In the genomic region with DNA sequence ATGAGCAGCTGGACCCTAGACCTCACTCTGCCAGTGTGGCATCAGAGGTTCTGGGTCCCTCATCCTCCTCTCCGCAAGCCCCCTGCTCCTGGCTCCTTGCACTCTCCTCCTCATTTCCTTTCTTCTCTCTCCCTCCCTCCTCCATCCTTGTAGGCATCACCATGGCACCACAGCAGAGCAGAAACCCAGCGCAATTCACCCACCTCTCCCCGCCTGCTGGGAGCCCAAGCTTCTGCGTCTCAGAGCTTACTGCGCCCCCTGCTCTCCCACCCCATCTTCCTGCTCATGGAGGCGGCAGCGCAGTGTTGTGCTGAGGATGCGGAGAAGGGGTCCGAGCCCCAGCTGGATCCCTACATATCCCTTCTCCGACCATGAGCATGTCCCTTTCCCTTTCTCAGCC, we compare ENCODE assay signal across 24 cellular contexts. TPM values are rescaled to one million over a fixed set of nuclear protein-coding genes. Genes with fewer than 3 reads are reported as not detected.
"Had no signal": no experiment of that assay in that cellular context is flagged by ENCODE, and none has a peak within 500 bp of the region (broad histone marks: within the 10 kb centered on the region; RNA-seq: fewer than 3 reads in every experiment).

No MANE protein-coding gene starts in this region.

- ATAC-seq: esophagus mucosa, left colon, mucosa of descending colon had no signal

- H3K27ac ChIP-seq: sigmoid colon, tibial artery had no signal

- H3K36me3 ChIP-seq: sigmoid colon, tibial artery had no signal

- DNase-seq: activated CD4-positive, alpha-beta memory T cell treated with anti-CD3 and anti-CD28 coated beads for 36 hours; activated CD4-positive, alpha-beta T cell treated with anti-CD3 and anti-CD28 coated beads for 48 hours; activated effector memory CD4-positive, alpha-beta T cell treated with anti-CD3 and anti-CD28 coated beads, Interleukin-2, amount 50 U/mL, for 16 hours; activated naive CD4-positive, alpha-beta T cell treated with anti-CD3 and anti-CD28 coated beads, Interleukin-2, amount 10 ng/mL, durations not matched to agents 7 days and 5 days; dermis blood vessel endothelial cell; effector memory CD4-positive, alpha-beta T cell; left colon; mesenchymal stem cell; mucosa of descending colon; occipital lobe; retina; sigmoid colon; stimulated activated CD4-positive, alpha-beta T cell treated with anti-CD3 and anti-CD28 coated beads, Interleukin-4, amount 100 ng/mL, for 1 hour; stimulated activated naive CD4-positive, alpha-beta T cell treated with Interleukin-2 at 50 U/mL for 16 hours; tibial artery had no signal

- H3K4me2 ChIP-seq: smooth muscle cell had no signal

- H3K9me3 ChIP-seq: mucosa of descending colon, sigmoid colon, tibial artery had no signal

- H3K4me3 ChIP-seq: mucosa of descending colon, sigmoid colon, smooth muscle cell, tibial artery had no signal

RNA-seq across cellular contexts. Expression of a gene that starts 1.7 kb away (rescaled TPM):
- total RNA-seq: activated CD4-positive, alpha-beta memory T cell treated with anti-CD3 and anti-CD28 coated beads for 36 hours; cardiac septum; dermis blood vessel endothelial cell; endothelial cell of umbilical vein; esophagus mucosa; smooth muscle cell; subcutaneous adipose tissue; T-helper 2 cell treated with Interferon-gamma antibody and Interleukin-4, amounts not matched to agents 100 ng/mL and 5 ng/mL, for 36 hours; ureter had no signal
- polyA plus RNA-seq: endothelial cell of umbilical vein, keratinocyte, neural cell, smooth muscle cell had no signal
